ENCODE assay signal across 9 cellular contexts in genomic region chr12:6089041-6089823, GRCh38. TPM values are rescaled to one million over a fixed set of nuclear protein-coding genes. Genes with fewer than 3 reads are reported as not detected.
DNase-seq lines count a peak whose midpoint lies in the region; ATAC-seq, FAIRE-seq and TF ChIP-seq lines count a peak whose summit lies in the region.
"Had no signal": no experiment of that assay in that cellular context is flagged by ENCODE, and none has a peak within 500 bp of the region (broad histone marks: within the 10 kb centered on the region; RNA-seq: fewer than 3 reads in every experiment).

No MANE protein-coding gene starts in this region.

- H3K27me3 ChIP-seq in H7 (ENCODE audit: control insufficient read depth, insufficient read depth, low read length) (no peaks in the 10 kb centered on the region), pancreas (no peaks in the 10 kb centered on the region)

- no peaks in the 10 kb centered on the region for H3K9me3 Mint-ChIP-seq in activated T-helper 1 cell treated with anti-CD3 and anti-CD28 coated beads, Interleukin-12 subunit alpha, Interleukin-12 subunit beta, Interleukin-2, Interleukin-4 antibody, amounts not matched to agents 30 ng/mL and 10 ng/mL and 1 ng/mL, durations not matched to agents 14 hours and 24 hours and 36 hours
- H3K9me3 Mint-ChIP-seq: activated naive CD4-positive, alpha-beta T cell treated with anti-CD3 and anti-CD28 coated beads, Interleukin-2, amount 10 ng/mL, durations not matched to agents 7 days and 5 days had no signal

- H3K4me3 ChIP-seq in H7 (ENCODE audit: insufficient read depth, low read depth, low read length), result no peak overlapping the region
- no peak overlapping the region for H3K4me3 ChIP-seq in pancreas

- no peak overlapping the region for H3K27ac Mint-ChIP-seq in activated T-helper 1 cell treated with anti-CD3 and anti-CD28 coated beads, Interleukin-12 subunit alpha, Interleukin-12 subunit beta, Interleukin-2, Interleukin-4 antibody, amounts not matched to agents 30 ng/mL and 10 ng/mL and 1 ng/mL, durations not matched to agents 14 hours and 24 hours and 36 hours
- H3K27ac Mint-ChIP-seq: activated naive CD4-positive, alpha-beta T cell treated with anti-CD3 and anti-CD28 coated beads, Interleukin-2, amount 10 ng/mL, durations not matched to agents 7 days and 5 days had no signal

- H3K4me1 ChIP-seq in pancreas, result no peaks in the 10 kb centered on the region

- WGBS in pancreas, 2 donors, result 17 to 19% methylated on average over 15 of the region's 15 CpGs

- ATAC-seq in pancreas (peak; percentile 67 to 79 (median 74)), HG03108 (IDR thresholded peaks at IDR 0.05; ENCODE audit: unreplicated experiment) (no peak)

- H3K4me3 Mint-ChIP-seq in activated T-helper 1 cell treated with anti-CD3 and anti-CD28 coated beads, Interleukin-12 subunit alpha, Interleukin-12 subunit beta, Interleukin-2, Interleukin-4 antibody, amounts not matched to agents 30 ng/mL and 10 ng/mL and 1 ng/mL, durations not matched to agents 14 hours and 24 hours and 36 hours, result no peak overlapping the region
- H3K4me3 Mint-ChIP-seq: activated naive CD4-positive, alpha-beta T cell treated with anti-CD3 and anti-CD28 coated beads, Interleukin-2, amount 10 ng/mL, durations not matched to agents 7 days and 5 days had no signal

- no peak for FAIRE-seq in pancreas (lab: Jason Lieb, UNC)

- H3K36me3 ChIP-seq in H7 (replicated peaks; ENCODE audit: control insufficient read depth, insufficient read depth, low read length) (no peaks in the 10 kb centered on the region), pancreas (no peaks in the 10 kb centered on the region)

- H3K27me3 Mint-ChIP-seq in activated T-helper 1 cell treated with anti-CD3 and anti-CD28 coated beads, Interleukin-12 subunit alpha, Interleukin-12 subunit beta, Interleukin-2, Interleukin-4 antibody, amounts not matched to agents 30 ng/mL and 10 ng/mL and 1 ng/mL, durations not matched to agents 14 hours and 24 hours and 36 hours (ENCODE audit: insufficient read depth), result peaks cover 12% of the 10 kb centered on the region

- H3K36me3 Mint-ChIP-seq in activated T-helper 1 cell treated with anti-CD3 and anti-CD28 coated beads, Interleukin-12 subunit alpha, Interleukin-12 subunit beta, Interleukin-2, Interleukin-4 antibody, amounts not matched to agents 30 ng/mL and 10 ng/mL and 1 ng/mL, durations not matched to agents 14 hours and 24 hours and 36 hours (ENCODE audit: low read depth), result no peaks in the 10 kb centered on the region
- H3K36me3 Mint-ChIP-seq: activated naive CD4-positive, alpha-beta T cell treated with anti-CD3 and anti-CD28 coated beads, Interleukin-2, amount 10 ng/mL, durations not matched to agents 7 days and 5 days had no signal

- no peak for TF ChIP-seq CTCF in pancreas (IDR thresholded peaks at IDR 0.05)
- TF ChIP-seq CTCF in GM10266 (IDR thresholded peaks at IDR 0.05; ENCODE audit: control insufficient read depth, insufficient read depth, low read depth, missing control alignments), result no peak

- intact Hi-C loops in pancreas (cut with DNase I), result no loop called here
- intact Hi-C loops in activated T-helper 1 cell treated with anti-CD3 and anti-CD28 coated beads, Interleukin-12 subunit alpha, Interleukin-12 subunit beta, Interleukin-2, Interleukin-4 antibody, amounts not matched to agents 30 ng/mL and 10 ng/mL and 1 ng/mL, durations not matched to agents 14 hours and 24 hours and 36 hours (cut with micrococcal nuclease), result no loop called here

- no peaks in the 10 kb centered on the region for H3K4me1 Mint-ChIP-seq in activated T-helper 1 cell treated with anti-CD3 and anti-CD28 coated beads, Interleukin-12 subunit alpha, Interleukin-12 subunit beta, Interleukin-2, Interleukin-4 antibody, amounts not matched to agents 30 ng/mL and 10 ng/mL and 1 ng/mL, durations not matched to agents 14 hours and 24 hours and 36 hours (ENCODE audit: low read depth)

- H3K27ac ChIP-seq in pancreas, result no peak overlapping the region

- H3K9me3 ChIP-seq in pancreas, result no peaks in the 10 kb centered on the region

- DNase-seq in H7 (peak; percentile 65), NCI-H2107 treated with DMSO at 0.1 percent for 48 hours (lab: John Stamatoyannopoulos, UW; ENCODE audit: unreplicated experiment) (peak; percentile 100), dermis blood vessel endothelial cell (peak; percentile 63), pancreas (peak in 2 of 6 donors; percentile 14 to 26), GM10266 (ENCODE audit: extremely low spot score) (no peak)
- DNase-seq in activated T-helper 1 cell treated with anti-CD3 and anti-CD28 coated beads, Interleukin-12 subunit alpha, Interleukin-12 subunit beta, Interleukin-2, Interleukin-4 antibody, amounts not matched to agents 30 ng/mL and 10 ng/mL and 1 ng/mL, durations not matched to agents 14 hours and 24 hours and 36 hours (ENCODE audit: low spot score), result no peak
- DNase-seq in stimulated activated CD8-positive, alpha-beta memory T cell treated with anti-CD3 and anti-CD28 coated beads, Interleukin-4, amount 100 ng/mL, for 48 hours, result no peak
- DNase-seq: activated naive CD4-positive, alpha-beta T cell treated with anti-CD3 and anti-CD28 coated beads, Interleukin-2, amount 10 ng/mL, durations not matched to agents 7 days and 5 days had no signal

RNA-seq across cellular contexts. Expression of gene VWF, which starts 35.2 kb away (rescaled TPM):
- total RNA-seq in H7 (2014; rRNA removed; shearing (Covaris generic)), result 1.6 and 2.3 TPM in 2 replicates
- total RNA-seq in dermis blood vessel endothelial cell (3,052 and 3,683 TPM in 2 replicates), pancreas (10 to 100 TPM; 21.8 to 53.1 (median 32.1) TPM)
- 10 to 100 TPM; 15.9 to 25.6 TPM for polyA plus RNA-seq in pancreas
- total RNA-seq in activated T-helper 1 cell treated with anti-CD3 and anti-CD28 coated beads, Interleukin-12 subunit alpha, Interleukin-12 subunit beta, Interleukin-2, Interleukin-4 antibody, amounts not matched to agents 30 ng/mL and 10 ng/mL and 1 ng/mL, durations not matched to agents 14 hours and 24 hours and 36 hours, result not detected in 2 replicates

Comparison
In these comparisons a context has a peak if more than half of its experiments do, and no peak if none do; other contexts are left out.
1. DNase-seq: peak in H7 (single experiment), NCI-H2107 treated with DMSO at 0.1 percent for 48 hours (single experiment) and dermis blood vessel endothelial cell (single experiment); none in activated T-helper 1 cell treated with anti-CD3 and anti-CD28 coated beads, Interleukin-12 subunit alpha, Interleukin-12 subunit beta, Interleukin-2, Interleukin-4 antibody, amounts not matched to agents 30 ng/mL and 10 ng/mL and 1 ng/mL, durations not matched to agents 14 hours and 24 hours and 36 hours (single experiment), GM10266 (single experiment) and stimulated activated CD8-positive, alpha-beta memory T cell treated with anti-CD3 and anti-CD28 coated beads, Interleukin-4, amount 100 ng/mL, for 48 hours (single experiment).
2. RNA of gene VWF, which starts 35.2 kb away (total RNA-seq): 3,052 to 3,683 TPM in dermis blood vessel endothelial cell; 21.8 to 53.1 TPM in pancreas, 1.6 to 2.3 TPM in H7 and not detected in activated T-helper 1 cell treated with anti-CD3 and anti-CD28 coated beads, Interleukin-12 subunit alpha, Interleukin-12 subunit beta, Interleukin-2, Interleukin-4 antibody, amounts not matched to agents 30 ng/mL and 10 ng/mL and 1 ng/mL, durations not matched to agents 14 hours and 24 hours and 36 hours; every median in the first group is over 10 times any median in the second.